13 cellular contexts compared by ENCODE assay signal in the genomic region with DNA sequence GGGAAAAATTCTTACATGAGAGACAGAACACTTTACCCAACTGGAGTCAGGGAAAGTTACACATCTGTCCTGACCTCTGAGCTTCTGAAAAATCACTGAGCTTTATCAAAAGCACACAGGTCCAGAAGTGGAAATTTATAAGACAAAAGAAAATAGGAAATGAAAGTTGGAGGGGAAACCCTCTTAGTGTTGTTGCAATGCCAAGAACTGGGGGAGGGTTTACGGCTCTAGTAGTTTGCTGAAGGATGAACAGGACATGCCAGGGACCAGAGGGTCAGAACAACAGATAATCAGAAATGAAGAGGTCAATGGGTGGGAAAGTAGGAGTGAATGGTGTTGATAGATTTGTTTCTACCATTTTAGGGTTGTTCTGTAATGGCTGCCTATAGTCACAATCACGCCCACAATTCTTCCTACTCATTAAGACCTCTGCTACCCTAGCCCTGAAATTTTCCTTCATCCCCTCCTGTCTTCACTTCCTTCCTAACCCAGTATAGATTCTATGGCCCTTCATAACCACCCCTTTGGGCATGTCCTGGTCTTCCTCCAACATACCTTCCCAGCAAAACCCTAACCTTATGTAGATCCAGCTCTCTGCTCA. TPM values are rescaled to one million over a fixed set of nuclear protein-coding genes. Genes with fewer than 3 reads are reported as not detected.
A peak's percentile ranks its signal among the peaks of the same experiment; 100 is the strongest.
DNase-seq lines count a peak whose midpoint lies in the region; ATAC-seq and TF ChIP-seq lines count a peak whose summit lies in the region.
"Had no signal": no experiment of that assay in that cellular context is flagged by ENCODE, and none has a peak within 500 bp of the region (broad histone marks: within the 10 kb centered on the region; RNA-seq: fewer than 3 reads in every experiment).

No MANE protein-coding gene starts in this region.

- no peaks in the 10 kb centered on the region for H3K4me1 Mint-ChIP-seq in activated naive CD4-positive, alpha-beta T cell treated with anti-CD3 and anti-CD28 coated beads, Interleukin-2, amount 10 ng/mL, durations not matched to agents 7 days and 5 days

- H3K9me3 ChIP-seq in WERI-Rb-1 (ENCODE audit: severe bottlenecking), result no peaks in the 10 kb centered on the region
- H3K9me3 ChIP-seq: SJCRH30 had no signal

- H3K36me3 Mint-ChIP-seq in activated naive CD4-positive, alpha-beta T cell treated with anti-CD3 and anti-CD28 coated beads, Interleukin-2, amount 10 ng/mL, durations not matched to agents 7 days and 5 days, result no peaks in the 10 kb centered on the region
- no peaks in the 10 kb centered on the region for H3K36me3 Mint-ChIP-seq in activated naive CD4-positive, alpha-beta T cell treated with anti-CD3 and anti-CD28 coated beads, Interleukin-2, amount 50 U/mL, for 72 hours

- no peak overlapping the region for H3K4me3 Mint-ChIP-seq in activated naive CD4-positive, alpha-beta T cell treated with anti-CD3 and anti-CD28 coated beads, Interleukin-2, amount 10 ng/mL, durations not matched to agents 7 days and 5 days

- no peaks in the 10 kb centered on the region for H3K36me3 ChIP-seq in WERI-Rb-1
- no peaks in the 10 kb centered on the region for H3K36me3 ChIP-seq in rectal smooth muscle tissue (ENCODE audit: control insufficient read depth, insufficient read depth, low read length)
- H3K36me3 ChIP-seq: brain microvascular endothelial cell, SJCRH30 had no signal

- H3K27me3 ChIP-seq in WERI-Rb-1 (ENCODE audit: insufficient read depth, low read depth, severe bottlenecking) (no peaks in the 10 kb centered on the region), rectal smooth muscle tissue (ENCODE audit: control insufficient read depth, insufficient read depth, low read length) (no peaks in the 10 kb centered on the region)
- H3K27me3 ChIP-seq: SJCRH30 had no signal

- DNase-seq in WERI-Rb-1, result peak; percentile 4
- DNase-seq in activated naive CD4-positive, alpha-beta T cell treated with anti-CD3 and anti-CD28 coated beads, Interleukin-2, amount 10 ng/mL, durations not matched to agents 7 days and 5 days, result no peak
- no peak for DNase-seq in SK-N-DZ (ENCODE audit: low spot score)
- no peak for DNase-seq in activated naive CD4-positive, alpha-beta T cell treated with anti-CD3 and anti-CD28 coated beads, Interleukin-2, amount 50 U/mL, for 72 hours (ENCODE audit: low spot score in 2 of 2)
- no peak for DNase-seq in activated CD8-positive, alpha-beta memory T cell treated with anti-CD3 and anti-CD28 coated beads, Interleukin-2, amount 50 U/mL, for 4 hours
- DNase-seq: brain microvascular endothelial cell; NCI-H187; SJCRH30; stimulated activated CD4-positive, alpha-beta T cell treated with anti-CD3 and anti-CD28 coated beads, Interleukin-1b, Interleukin-23, amount 100 ng/mL, for 48 hours had no signal

- peak; percentile 49 for ATAC-seq in GM18858 (IDR thresholded peaks at IDR 0.05; ENCODE audit: unreplicated experiment)
- ATAC-seq in HG02885 (IDR thresholded peaks at IDR 0.05; ENCODE audit: poor library complexity, unreplicated experiment), result peak; percentile 50
- no peak for ATAC-seq in activated naive CD4-positive, alpha-beta T cell treated with anti-CD3 and anti-CD28 coated beads, Interleukin-2, amount 50 U/mL, for 72 hours

- peaks cover 32% of the 10 kb centered on the region for H3K4me1 ChIP-seq in rectal smooth muscle tissue (ENCODE audit: control insufficient read depth, insufficient read depth, low read length)
- H3K4me1 ChIP-seq: SJCRH30 had no signal

- TF ChIP-seq CTCF in WERI-Rb-1 (IDR thresholded peaks at IDR 0.05; ENCODE audit: low read depth, low read length), result no peak

- peaks cover 31% of the 10 kb centered on the region for H3K27me3 Mint-ChIP-seq in activated naive CD4-positive, alpha-beta T cell treated with anti-CD3 and anti-CD28 coated beads, Interleukin-2, amount 10 ng/mL, durations not matched to agents 7 days and 5 days

- no peaks in the 10 kb centered on the region for H3K9me3 Mint-ChIP-seq in activated naive CD4-positive, alpha-beta T cell treated with anti-CD3 and anti-CD28 coated beads, Interleukin-2, amount 10 ng/mL, durations not matched to agents 7 days and 5 days
- no peaks in the 10 kb centered on the region for H3K9me3 Mint-ChIP-seq in activated naive CD4-positive, alpha-beta T cell treated with anti-CD3 and anti-CD28 coated beads, Interleukin-2, amount 50 U/mL, for 72 hours

- H3K9ac ChIP-seq in rectal smooth muscle tissue (ENCODE audit: low read length), result no peak overlapping the region

- H3K4me3 ChIP-seq in WERI-Rb-1 (ENCODE audit: low read depth, low read length), result no peak overlapping the region
- no peak overlapping the region for H3K4me3 ChIP-seq in rectal smooth muscle tissue (ENCODE audit: low read length)
- H3K4me3 ChIP-seq: SJCRH30 had no signal

- CTCF ChIA-PET in activated naive CD4-positive, alpha-beta T cell treated with anti-CD3 and anti-CD28 coated beads, Interleukin-2, amount 10 ng/mL, durations not matched to agents 7 days and 5 days (lab: Charles Lee), result interaction anchor here (0.6 kb wide), 1 partner anchor 612 kb away, joined by 3 read pairs; no protein-coding TSS in a partner anchor

- no peak overlapping the region for H3K27ac Mint-ChIP-seq in activated naive CD4-positive, alpha-beta T cell treated with anti-CD3 and anti-CD28 coated beads, Interleukin-2, amount 10 ng/mL, durations not matched to agents 7 days and 5 days
- H3K27ac Mint-ChIP-seq in activated naive CD4-positive, alpha-beta T cell treated with anti-CD3 and anti-CD28 coated beads, Interleukin-2, amount 50 U/mL, for 72 hours, result no peak overlapping the region

- no peak overlapping the region for H3K27ac ChIP-seq in WERI-Rb-1
- peak overlapping the region; percentile 38 for H3K27ac ChIP-seq in rectal smooth muscle tissue (ENCODE audit: low read depth, low read length)
- H3K27ac ChIP-seq: brain microvascular endothelial cell, SJCRH30 had no signal

RNA-seq across cellular contexts. Expression of a gene that starts 30.3 kb away (rescaled TPM):
- 0.14 and 0.19 TPM in 2 replicates for polyA plus RNA-seq in SK-N-DZ (2014; cell fraction: cytosol; rRNA removed)
- polyA plus RNA-seq in SK-N-DZ (2014; cell fraction: nucleus; rRNA removed), result 0.14 TPM in 1 of 2 replicates, not detected in the other
- 1 to 10 TPM in 1 of 2 donors, under 1 TPM in 1; 0.68 to 1.4 TPM for total RNA-seq in activated naive CD4-positive, alpha-beta T cell treated with anti-CD3 and anti-CD28 coated beads, Interleukin-2, amount 50 U/mL, for 72 hours
- total RNA-seq: mononuclear cell had no signal

Comparison
In these comparisons a context has a peak if more than half of its experiments do, and no peak if none do; other contexts are left out.
1. ATAC-seq: peak in GM18858 (single experiment) and HG02885 (single experiment); none in activated naive CD4-positive, alpha-beta T cell treated with anti-CD3 and anti-CD28 coated beads, Interleukin-2, amount 50 U/mL, for 72 hours (0 of 2).